ENCODE assay signal across 1 cellular context in the genomic region with DNA sequence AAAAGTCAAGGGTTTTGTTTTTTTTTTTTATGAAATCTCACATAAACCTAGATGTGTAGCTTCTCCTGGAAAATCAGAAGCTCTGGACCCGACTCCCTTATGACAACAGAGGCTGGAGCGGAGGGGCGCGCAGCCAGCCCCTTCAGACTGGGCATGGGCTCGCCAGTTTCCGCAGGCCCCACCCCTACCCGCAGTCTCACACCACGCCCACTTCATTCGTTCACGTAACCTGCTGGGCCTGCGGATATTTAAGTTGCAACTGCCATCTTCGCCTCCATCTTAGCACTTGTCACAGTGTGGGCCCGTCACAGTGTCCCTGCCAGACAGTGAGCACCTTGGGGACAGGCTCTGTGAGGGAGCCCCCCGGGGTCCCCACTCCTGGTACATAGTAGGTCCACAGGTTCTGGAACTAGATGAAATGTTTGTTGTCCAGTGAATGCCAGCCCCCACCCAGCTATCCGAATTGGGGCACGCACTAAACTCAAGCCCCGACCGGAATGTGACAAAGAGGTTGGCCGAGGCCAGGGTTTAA.
TF ChIP-seq lines count a peak whose summit lies in the region.

No MANE protein-coding gene starts in this region.

TF ChIP-seq in HepG2, 621 proteins besides CTCF, POLR2A, EP300 and RAD21 (continued from another document):
- TF ChIP-seq, protein P1, sequence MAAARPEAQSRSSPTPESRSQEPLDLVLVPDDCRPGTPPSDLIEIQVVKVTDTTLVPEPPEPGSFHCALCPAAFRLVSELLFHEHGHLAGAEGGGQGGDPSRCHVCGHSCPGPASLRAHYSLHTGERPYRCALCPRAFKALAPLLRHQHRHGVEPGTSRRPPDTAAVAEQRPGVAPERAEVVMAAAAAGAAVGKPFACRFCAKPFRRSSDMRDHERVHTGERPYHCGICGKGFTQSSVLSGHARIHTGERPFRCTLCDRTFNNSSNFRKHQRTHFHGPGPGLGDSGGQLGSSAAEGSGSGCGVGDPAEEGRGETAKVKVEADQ (CRISPR knock-in tag; IDR thresholded peaks at IDR 0.05; ENCODE audit: borderline replicate concordance) = peak; percentile 3; the same call in 1 of the 2 replicates
- TF ChIP-seq, protein P2, sequence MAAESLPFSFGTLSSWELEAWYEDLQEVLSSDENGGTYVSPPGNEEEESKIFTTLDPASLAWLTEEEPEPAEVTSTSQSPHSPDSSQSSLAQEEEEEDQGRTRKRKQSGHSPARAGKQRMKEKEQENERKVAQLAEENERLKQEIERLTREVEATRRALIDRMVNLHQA (CRISPR knock-in tag; IDR thresholded peaks at IDR 0.05) = no peak
- TF ChIP-seq, protein P3, sequence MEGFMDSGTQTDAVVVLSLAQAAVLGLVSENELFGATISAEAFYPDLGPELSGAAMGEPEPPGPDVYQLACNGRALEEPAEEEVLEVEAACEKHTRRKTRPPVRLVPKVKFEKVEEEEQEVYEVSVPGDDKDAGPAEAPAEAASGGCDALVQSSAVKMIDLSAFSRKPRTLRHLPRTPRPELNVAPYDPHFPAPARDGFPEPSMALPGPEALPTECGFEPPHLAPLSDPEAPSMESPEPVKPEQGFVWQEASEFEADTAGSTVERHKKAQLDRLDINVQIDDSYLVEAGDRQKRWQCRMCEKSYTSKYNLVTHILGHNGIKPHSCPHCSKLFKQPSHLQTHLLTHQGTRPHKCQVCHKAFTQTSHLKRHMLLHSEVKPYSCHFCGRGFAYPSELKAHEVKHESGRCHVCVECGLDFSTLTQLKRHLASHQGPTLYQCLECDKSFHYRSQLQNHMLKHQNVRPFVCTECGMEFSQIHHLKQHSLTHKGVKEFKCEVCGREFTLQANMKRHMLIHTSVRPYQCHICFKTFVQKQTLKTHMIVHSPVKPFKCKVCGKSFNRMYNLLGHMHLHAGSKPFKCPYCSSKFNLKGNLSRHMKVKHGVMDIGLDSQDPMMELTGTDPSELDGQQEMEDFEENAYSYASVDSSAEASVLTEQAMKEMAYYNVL (CRISPR knock-in tag; IDR thresholded peaks at IDR 0.05; ENCODE audit: borderline replicate concordance) = no peak
- no peak for TF ChIP-seq ZNF30 (CRISPR knock-in tag; IDR thresholded peaks at IDR 0.05)
- TF ChIP-seq, protein P4, sequence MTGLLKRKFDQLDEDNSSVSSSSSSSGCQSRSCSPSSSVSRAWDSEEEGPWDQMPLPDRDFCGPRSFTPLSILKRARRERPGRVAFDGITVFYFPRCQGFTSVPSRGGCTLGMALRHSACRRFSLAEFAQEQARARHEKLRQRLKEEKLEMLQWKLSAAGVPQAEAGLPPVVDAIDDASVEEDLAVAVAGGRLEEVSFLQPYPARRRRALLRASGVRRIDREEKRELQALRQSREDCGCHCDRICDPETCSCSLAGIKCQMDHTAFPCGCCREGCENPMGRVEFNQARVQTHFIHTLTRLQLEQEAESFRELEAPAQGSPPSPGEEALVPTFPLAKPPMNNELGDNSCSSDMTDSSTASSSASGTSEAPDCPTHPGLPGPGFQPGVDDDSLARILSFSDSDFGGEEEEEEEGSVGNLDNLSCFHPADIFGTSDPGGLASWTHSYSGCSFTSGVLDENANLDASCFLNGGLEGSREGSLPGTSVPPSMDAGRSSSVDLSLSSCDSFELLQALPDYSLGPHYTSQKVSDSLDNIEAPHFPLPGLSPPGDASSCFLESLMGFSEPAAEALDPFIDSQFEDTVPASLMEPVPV (CRISPR knock-in tag; IDR thresholded peaks at IDR 0.05) = peak; percentile 33; the same call in 1 of the 2 replicates
- TF ChIP-seq, protein P5, sequence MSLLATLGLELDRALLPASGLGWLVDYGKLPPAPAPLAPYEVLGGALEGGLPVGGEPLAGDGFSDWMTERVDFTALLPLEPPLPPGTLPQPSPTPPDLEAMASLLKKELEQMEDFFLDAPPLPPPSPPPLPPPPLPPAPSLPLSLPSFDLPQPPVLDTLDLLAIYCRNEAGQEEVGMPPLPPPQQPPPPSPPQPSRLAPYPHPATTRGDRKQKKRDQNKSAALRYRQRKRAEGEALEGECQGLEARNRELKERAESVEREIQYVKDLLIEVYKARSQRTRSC (CRISPR knock-in tag; IDR thresholded peaks at IDR 0.05; ENCODE audit: low read depth) = no peak
- TF ChIP-seq, protein P6, sequence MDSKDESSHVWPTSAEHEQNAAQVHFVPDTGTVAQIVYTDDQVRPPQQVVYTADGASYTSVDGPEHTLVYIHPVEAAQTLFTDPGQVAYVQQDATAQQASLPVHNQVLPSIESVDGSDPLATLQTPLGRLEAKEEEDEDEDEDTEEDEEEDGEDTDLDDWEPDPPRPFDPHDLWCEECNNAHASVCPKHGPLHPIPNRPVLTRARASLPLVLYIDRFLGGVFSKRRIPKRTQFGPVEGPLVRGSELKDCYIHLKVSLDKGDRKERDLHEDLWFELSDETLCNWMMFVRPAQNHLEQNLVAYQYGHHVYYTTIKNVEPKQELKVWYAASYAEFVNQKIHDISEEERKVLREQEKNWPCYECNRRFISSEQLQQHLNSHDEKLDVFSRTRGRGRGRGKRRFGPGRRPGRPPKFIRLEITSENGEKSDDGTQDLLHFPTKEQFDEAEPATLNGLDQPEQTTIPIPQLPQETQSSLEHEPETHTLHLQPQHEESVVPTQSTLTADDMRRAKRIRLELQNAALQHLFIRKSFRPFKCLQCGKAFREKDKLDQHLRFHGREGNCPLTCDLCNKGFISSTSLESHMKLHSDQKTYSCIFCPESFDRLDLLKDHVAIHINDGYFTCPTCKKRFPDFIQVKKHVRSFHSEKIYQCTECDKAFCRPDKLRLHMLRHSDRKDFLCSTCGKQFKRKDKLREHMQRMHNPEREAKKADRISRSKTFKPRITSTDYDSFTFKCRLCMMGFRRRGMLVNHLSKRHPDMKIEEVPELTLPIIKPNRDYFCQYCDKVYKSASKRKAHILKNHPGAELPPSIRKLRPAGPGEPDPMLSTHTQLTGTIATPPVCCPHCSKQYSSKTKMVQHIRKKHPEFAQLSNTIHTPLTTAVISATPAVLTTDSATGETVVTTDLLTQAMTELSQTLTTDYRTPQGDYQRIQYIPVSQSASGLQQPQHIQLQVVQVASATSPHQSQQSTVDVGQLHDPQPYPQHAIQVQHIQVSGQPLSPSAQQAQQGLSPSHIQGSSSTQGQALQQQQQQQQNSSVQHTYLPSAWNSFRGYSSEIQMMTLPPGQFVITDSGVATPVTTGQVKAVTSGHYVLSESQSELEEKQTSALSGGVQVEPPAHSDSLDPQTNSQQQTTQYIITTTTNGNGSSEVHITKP (CRISPR knock-in tag; IDR thresholded peaks at IDR 0.05; ENCODE audit: low read depth) = no peak
- TF ChIP-seq RXRA (CRISPR knock-in tag; IDR thresholded peaks at IDR 0.05) = no peak
- no peak for TF ChIP-seq MTF1 (CRISPR knock-in tag; IDR thresholded peaks at IDR 0.05)
- TF ChIP-seq, protein P7, sequence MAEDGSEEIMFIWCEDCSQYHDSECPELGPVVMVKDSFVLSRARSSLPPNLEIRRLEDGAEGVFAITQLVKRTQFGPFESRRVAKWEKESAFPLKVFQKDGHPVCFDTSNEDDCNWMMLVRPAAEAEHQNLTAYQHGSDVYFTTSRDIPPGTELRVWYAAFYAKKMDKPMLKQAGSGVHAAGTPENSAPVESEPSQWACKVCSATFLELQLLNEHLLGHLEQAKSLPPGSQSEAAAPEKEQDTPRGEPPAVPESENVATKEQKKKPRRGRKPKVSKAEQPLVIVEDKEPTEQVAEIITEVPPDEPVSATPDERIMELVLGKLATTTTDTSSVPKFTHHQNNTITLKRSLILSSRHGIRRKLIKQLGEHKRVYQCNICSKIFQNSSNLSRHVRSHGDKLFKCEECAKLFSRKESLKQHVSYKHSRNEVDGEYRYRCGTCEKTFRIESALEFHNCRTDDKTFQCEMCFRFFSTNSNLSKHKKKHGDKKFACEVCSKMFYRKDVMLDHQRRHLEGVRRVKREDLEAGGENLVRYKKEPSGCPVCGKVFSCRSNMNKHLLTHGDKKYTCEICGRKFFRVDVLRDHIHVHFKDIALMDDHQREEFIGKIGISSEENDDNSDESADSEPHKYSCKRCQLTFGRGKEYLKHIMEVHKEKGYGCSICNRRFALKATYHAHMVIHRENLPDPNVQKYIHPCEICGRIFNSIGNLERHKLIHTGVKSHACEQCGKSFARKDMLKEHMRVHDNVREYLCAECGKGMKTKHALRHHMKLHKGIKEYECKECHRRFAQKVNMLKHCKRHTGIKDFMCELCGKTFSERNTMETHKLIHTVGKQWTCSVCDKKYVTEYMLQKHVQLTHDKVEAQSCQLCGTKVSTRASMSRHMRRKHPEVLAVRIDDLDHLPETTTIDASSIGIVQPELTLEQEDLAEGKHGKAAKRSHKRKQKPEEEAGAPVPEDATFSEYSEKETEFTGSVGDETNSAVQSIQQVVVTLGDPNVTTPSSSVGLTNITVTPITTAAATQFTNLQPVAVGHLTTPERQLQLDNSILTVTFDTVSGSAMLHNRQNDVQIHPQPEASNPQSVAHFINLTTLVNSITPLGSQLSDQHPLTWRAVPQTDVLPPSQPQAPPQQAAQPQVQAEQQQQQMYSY (CRISPR knock-in tag; IDR thresholded peaks at IDR 0.05) = peak; percentile 27; the same call in 1 of the 2 replicates
- no peak for TF ChIP-seq SATB2 (CRISPR knock-in tag; IDR thresholded peaks at IDR 0.05)
- TF ChIP-seq PHF5A (CRISPR knock-in tag; IDR thresholded peaks at IDR 0.05; ENCODE audit: low read depth, unreplicated experiment) = no peak
- TF ChIP-seq KAT7 (CRISPR knock-in tag; IDR thresholded peaks at IDR 0.05; ENCODE audit: borderline replicate concordance) = no peak
- TF ChIP-seq ZNF33A (CRISPR knock-in tag; IDR thresholded peaks at IDR 0.05; ENCODE audit: borderline replicate concordance) = 0 out of 2 replicates have a peak, but pooled peaks have one; percentile 43
- TF ChIP-seq ZNF274 (CRISPR knock-in tag; IDR thresholded peaks at IDR 0.05) = 0 out of 2 replicates have a peak, but pooled peaks have one; percentile 5
- TF ChIP-seq POLR2G (IDR thresholded peaks at IDR 0.05; ENCODE audit: low read depth, low read length) = peak; percentile 34; the same call in 1 of the 2 replicates
- peak; percentile 1; the same call in 1 of the 2 replicates for TF ChIP-seq ZNF547 (CRISPR knock-in tag; IDR thresholded peaks at IDR 0.05)
- no peak for TF ChIP-seq CEBPG (CRISPR knock-in tag; IDR thresholded peaks at IDR 0.05)
- no peak for TF ChIP-seq TARDBP (CRISPR knock-in tag; IDR thresholded peaks at IDR 0.05)
- no peak for TF ChIP-seq KMT2A (CRISPR knock-in tag; IDR thresholded peaks at IDR 0.05)
- TF ChIP-seq, protein P8, sequence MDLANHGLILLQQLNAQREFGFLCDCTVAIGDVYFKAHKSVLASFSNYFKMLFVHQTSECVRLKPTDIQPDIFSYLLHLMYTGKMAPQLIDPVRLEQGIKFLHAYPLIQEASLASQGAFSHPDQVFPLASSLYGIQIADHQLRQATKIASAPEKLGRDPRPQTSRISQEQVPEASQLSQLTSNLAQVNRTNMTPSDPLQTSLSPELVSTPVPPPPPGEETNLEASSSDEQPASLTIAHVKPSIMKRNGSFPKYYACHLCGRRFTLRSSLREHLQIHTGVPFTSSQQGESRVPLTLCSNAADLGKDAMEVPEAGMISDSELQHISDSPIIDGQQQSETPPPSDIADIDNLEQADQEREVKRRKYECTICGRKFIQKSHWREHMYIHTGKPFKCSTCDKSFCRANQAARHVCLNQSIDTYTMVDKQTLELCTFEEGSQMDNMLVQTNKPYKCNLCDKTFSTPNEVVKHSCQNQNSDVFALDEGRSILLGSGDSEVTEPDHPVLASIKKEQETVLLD (CRISPR knock-in tag; IDR thresholded peaks at IDR 0.05; ENCODE audit: low read depth) = no peak
- TF ChIP-seq NCOR1 (IDR thresholded peaks at IDR 0.05; ENCODE audit: borderline replicate concordance, low read length) = no peak
- no peak for TF ChIP-seq ZC3H13 (CRISPR knock-in tag; IDR thresholded peaks at IDR 0.05)
- peak; percentile 98 for TF ChIP-seq ZKSCAN1 (IDR thresholded peaks at IDR 0.05; ENCODE audit: low read length)
- TF ChIP-seq RARA (CRISPR knock-in tag; IDR thresholded peaks at IDR 0.05) = no peak
- TF ChIP-seq, protein P9, sequence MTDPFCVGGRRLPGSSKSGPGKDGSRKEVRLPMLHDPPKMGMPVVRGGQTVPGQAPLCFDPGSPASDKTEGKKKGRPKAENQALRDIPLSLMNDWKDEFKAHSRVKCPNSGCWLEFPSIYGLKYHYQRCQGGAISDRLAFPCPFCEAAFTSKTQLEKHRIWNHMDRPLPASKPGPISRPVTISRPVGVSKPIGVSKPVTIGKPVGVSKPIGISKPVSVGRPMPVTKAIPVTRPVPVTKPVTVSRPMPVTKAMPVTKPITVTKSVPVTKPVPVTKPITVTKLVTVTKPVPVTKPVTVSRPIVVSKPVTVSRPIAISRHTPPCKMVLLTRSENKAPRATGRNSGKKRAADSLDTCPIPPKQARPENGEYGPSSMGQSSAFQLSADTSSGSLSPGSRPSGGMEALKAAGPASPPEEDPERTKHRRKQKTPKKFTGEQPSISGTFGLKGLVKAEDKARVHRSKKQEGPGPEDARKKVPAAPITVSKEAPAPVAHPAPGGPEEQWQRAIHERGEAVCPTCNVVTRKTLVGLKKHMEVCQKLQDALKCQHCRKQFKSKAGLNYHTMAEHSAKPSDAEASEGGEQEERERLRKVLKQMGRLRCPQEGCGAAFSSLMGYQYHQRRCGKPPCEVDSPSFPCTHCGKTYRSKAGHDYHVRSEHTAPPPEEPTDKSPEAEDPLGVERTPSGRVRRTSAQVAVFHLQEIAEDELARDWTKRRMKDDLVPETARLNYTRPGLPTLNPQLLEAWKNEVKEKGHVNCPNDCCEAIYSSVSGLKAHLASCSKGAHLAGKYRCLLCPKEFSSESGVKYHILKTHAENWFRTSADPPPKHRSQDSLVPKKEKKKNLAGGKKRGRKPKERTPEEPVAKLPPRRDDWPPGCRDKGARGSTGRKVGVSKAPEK (CRISPR knock-in tag; IDR thresholded peaks at IDR 0.05; ENCODE audit: borderline replicate concordance) = no peak
- no peak for TF ChIP-seq ZNF235 (CRISPR knock-in tag; IDR thresholded peaks at IDR 0.05; ENCODE audit: borderline replicate concordance)
- no peak for TF ChIP-seq ZNF615 (CRISPR knock-in tag; IDR thresholded peaks at IDR 0.05; ENCODE audit: borderline replicate concordance)
- no peak for TF ChIP-seq ZNF605 (CRISPR knock-in tag; IDR thresholded peaks at IDR 0.05)
- TF ChIP-seq ZNF563 (CRISPR knock-in tag; IDR thresholded peaks at IDR 0.05) = peak; percentile 4; the same call in 1 of the 2 replicates
- TF ChIP-seq MAF1 (CRISPR knock-in tag; IDR thresholded peaks at IDR 0.05; ENCODE audit: borderline replicate concordance) = no peak
- TF ChIP-seq ETV5 (CRISPR knock-in tag; IDR thresholded peaks at IDR 0.05; ENCODE audit: borderline replicate concordance) = no peak
- no peak for TF ChIP-seq BHLHE40 (IDR thresholded peaks at IDR 0.05; ENCODE audit: low read length)
- TF ChIP-seq, protein P10, sequence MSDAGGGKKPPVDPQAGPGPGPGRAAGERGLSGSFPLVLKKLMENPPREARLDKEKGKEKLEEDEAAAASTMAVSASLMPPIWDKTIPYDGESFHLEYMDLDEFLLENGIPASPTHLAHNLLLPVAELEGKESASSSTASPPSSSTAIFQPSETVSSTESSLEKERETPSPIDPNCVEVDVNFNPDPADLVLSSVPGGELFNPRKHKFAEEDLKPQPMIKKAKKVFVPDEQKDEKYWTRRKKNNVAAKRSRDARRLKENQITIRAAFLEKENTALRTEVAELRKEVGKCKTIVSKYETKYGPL (CRISPR knock-in tag; IDR thresholded peaks at IDR 0.05) = no peak
- TF ChIP-seq POGZ (CRISPR knock-in tag; IDR thresholded peaks at IDR 0.05) = no peak
- TF ChIP-seq ZNF431 (CRISPR knock-in tag; IDR thresholded peaks at IDR 0.05; ENCODE audit: borderline replicate concordance, low read depth) = no peak
TF ChIP-seq in HepG2: peak in this region for 30.
